In genomic region chr5:154038241-154038603, GRCh38 we compare ENCODE assay signal across 8 cellular contexts. TPM values are rescaled to one million over a fixed set of nuclear protein-coding genes. Genes with fewer than 3 reads are reported as not detected.
DNase-seq lines count a peak whose midpoint lies in the region; ATAC-seq and TF ChIP-seq lines count a peak whose summit lies in the region.

No MANE protein-coding gene starts in this region.

- no peaks in the 10 kb centered on the region for H3K9me3 ChIP-seq in right lobe of liver

- ATAC-seq in GM18907 (IDR thresholded peaks at IDR 0.05; ENCODE audit: unreplicated experiment): peak; percentile 62
- ATAC-seq in HG03103 (IDR thresholded peaks at IDR 0.05; ENCODE audit: low read depth, unreplicated experiment): peak; percentile 42
- ATAC-seq in right lobe of liver: peak; percentile 43 to 52 (median 49)

- H3K4me3 ChIP-seq in cardiac fibroblast (replicated peaks in 1 of 2; ENCODE audit: low read depth in 2 of 2, low read length in 2 of 2): peak overlapping the region; percentile 86 to 88
- H3K4me3 ChIP-seq in right lobe of liver: peak overlapping the region; percentile 71 to 77 (median 74)

- TF ChIP-seq POLR2A in right lobe of liver (IDR thresholded peaks at IDR 0.05): no peak

- DNase-seq in RKO (ENCODE audit: low spot score): peak; percentile 47
- no peak for DNase-seq in cardiac fibroblast (ENCODE audit: low read depth in 2 of 2)
- DNase-seq in right lobe of liver: peak in 1 of 3 donors; percentile 26
- DNase-seq in stimulated activated CD8-positive, alpha-beta memory T cell treated with anti-CD3 and anti-CD28 coated beads, Interleukin-7, amount 100 ng/mL, for 4 hours (ENCODE audit: low read depth in 2 of 2): peak; percentile 3 to 10
- no peak for DNase-seq in hepatic stellate cell (ENCODE audit: low spot score)

- intact Hi-C loops in right lobe of liver (cut with DNase I): no loop called here

- peak overlapping the region; percentile 80 for H3K27ac ChIP-seq in C4-2B
- peak overlapping the region; percentile 50 to 87 (median 61) for H3K27ac ChIP-seq in right lobe of liver

- 1% methylated on average over 13 of the region's 13 CpGs for WGBS in right lobe of liver (ENCODE audit: insufficient coverage, low coverage, low lambda C conversion rate, missing lambda C conversion rate)

- H3K4me1 ChIP-seq in right lobe of liver: peaks cover 0 to 17% (median 8%) of the 10 kb centered on the region in 4 donors

- no peaks in the 10 kb centered on the region for H3K27me3 ChIP-seq in right lobe of liver

- TF ChIP-seq CTCF in C4-2B (conservative IDR thresholded peaks at IDR 0.05) (no peak), cardiac fibroblast (IDR thresholded peaks at IDR 0.05; ENCODE audit: low read depth, low read length) (no peak), right lobe of liver (IDR thresholded peaks at IDR 0.05) (no peak)

- no peaks in the 10 kb centered on the region for H3K36me3 ChIP-seq in right lobe of liver

RNA-seq across cellular contexts. Expression of gene FAM114A2, which starts 0.5 kb away (rescaled TPM):
- 10 to 100 TPM in 4 of 6 experiments, 1 to 10 TPM in 2; 5.0 to 20.2 (median 15.5) TPM for total RNA-seq in right lobe of liver

RNA-seq across cellular contexts. Expression of gene MFAP3, which starts 0.5 kb away (rescaled TPM):
- total RNA-seq in right lobe of liver: 10 to 100 TPM; 14.8 to 29.8 (median 16.1) TPM

Comparison
In these comparisons a context has a peak if more than half of its experiments do, and no peak if none do; other contexts are left out.
1. DNase-seq: peak in RKO (single experiment) and stimulated activated CD8-positive, alpha-beta memory T cell treated with anti-CD3 and anti-CD28 coated beads, Interleukin-7, amount 100 ng/mL, for 4 hours (2 of 2); none in cardiac fibroblast (0 of 2) and hepatic stellate cell (single experiment).
2. Peak in every context shown above with its lines, with median percentiles within 50 percentile points of each other: ATAC-seq.